8 cellular contexts compared by ENCODE assay signal in genomic region chr7:33130184-33130583, GRCh38. TPM values are rescaled to one million over a fixed set of nuclear protein-coding genes. Genes with fewer than 3 reads are reported as not detected.
DNase-seq lines count a peak whose midpoint lies in the region; ATAC-seq, FAIRE-seq and TF ChIP-seq lines count a peak whose summit lies in the region.

No MANE protein-coding gene starts in this region.

- peak overlapping the region; percentile 89 for H3K4me2 ChIP-seq in astrocyte (ENCODE audit: low read length)

- WGBS in lower leg skin, 2 donors = 7 to 12% methylated on average over 3 of the region's 3 CpGs

- no peaks in the 10 kb centered on the region for H3K9me3 ChIP-seq in astrocyte (ENCODE audit: insufficient read depth, low read depth, low read length)

- H3K4me1 Mint-ChIP-seq in astrocyte (ENCODE audit: low read depth, unreplicated experiment) (peaks cover 1% of the 10 kb centered on the region), memory B cell (peaks cover 18% of the 10 kb centered on the region)

- DNase-seq in HL-60 (ENCODE audit: low read depth in 1 of 2, low spot score in 1 of 2) = no peak
- no peak for DNase-seq in astrocyte (ENCODE audit: low read depth)
- DNase-seq in memory B cell (ENCODE audit: low spot score in 2 of 2) = no peak
- DNase-seq in SIG-M5 treated with dmso at 0.1 percent for 504 hours (lab: John Stamatoyannopoulos, UW; ENCODE audit: unreplicated experiment) = no peak
- DNase-seq in lower leg skin (ENCODE audit: low spot score in 2 of 2) = no peak
- no peak for DNase-seq in left colon

- H3K36me3 Mint-ChIP-seq in astrocyte (ENCODE audit: low read depth, unreplicated experiment) = no peaks in the 10 kb centered on the region
- H3K36me3 Mint-ChIP-seq in memory B cell = peaks cover 5% of the 10 kb centered on the region

- H3K79me2 ChIP-seq in astrocyte (ENCODE audit: insufficient read depth, low read length) = peaks cover 2% of the 10 kb centered on the region

- peaks cover 6% of the 10 kb centered on the region for H3K4me1 ChIP-seq in astrocyte (ENCODE audit: insufficient read depth, low read length)

- H4K20me1 ChIP-seq in astrocyte (ENCODE audit: insufficient read depth, low read length) = no peaks in the 10 kb centered on the region

- H3K27me3 Mint-ChIP-seq in astrocyte (ENCODE audit: low read depth, unreplicated experiment) (no peaks in the 10 kb centered on the region), memory B cell (no peaks in the 10 kb centered on the region)

- no peak for TF ChIP-seq POLR2A in lower leg skin (IDR thresholded peaks at IDR 0.05)

- H3K36me3 ChIP-seq in astrocyte (ENCODE audit: insufficient read depth, low read length) = no peaks in the 10 kb centered on the region

- H3K27ac Mint-ChIP-seq in astrocyte (ENCODE audit: unreplicated experiment) = peak overlapping the region; percentile 55
- peak overlapping the region; percentile 92 for H3K27ac Mint-ChIP-seq in memory B cell

- H3K27me3 ChIP-seq in HL-60 (ENCODE audit: insufficient read depth, poor library complexity, severe bottlenecking) = no peaks in the 10 kb centered on the region
- no peaks in the 10 kb centered on the region for H3K27me3 ChIP-seq in astrocyte (ENCODE audit: insufficient read depth, low read length)

- intact Hi-C loops in lower leg skin (cut with DNase I; ENCODE audit: low total_unique reads) (no loop called here), left colon (cut with DNase I, micrococcal nuclease) (no loop called here)

- H3K27ac ChIP-seq in 22Rv1 (peak overlapping the region; percentile 75; the same call in 1 of the 2 replicates), HL-60 (replicated peaks) (no peak overlapping the region; the same call in 1 of the 2 replicates), astrocyte (ENCODE audit: low read depth, low read length) (no peak overlapping the region)

- ATAC-seq in memory B cell (ENCODE audit: low read depth) (no peak), GM21786 (IDR thresholded peaks at IDR 0.05; ENCODE audit: unreplicated experiment) (no peak), left colon (no peak)

- H3K9me3 Mint-ChIP-seq in astrocyte (ENCODE audit: unreplicated experiment) = no peaks in the 10 kb centered on the region
- peaks cover 3% of the 10 kb centered on the region for H3K9me3 Mint-ChIP-seq in memory B cell

- FAIRE-seq in astrocyte (lab: Jason Lieb, UNC) = no peak

- H3K4me3 Mint-ChIP-seq in astrocyte (ENCODE audit: unreplicated experiment) (peak overlapping the region; percentile 99), memory B cell (peak overlapping the region; percentile 95)

- H3K4me3 ChIP-seq in HL-60 (replicated peaks; ENCODE audit: insufficient read depth, low read length) (peak overlapping the region; percentile 78), astrocyte (ENCODE audit: insufficient read depth, low read depth, low read length) (peak overlapping the region; percentile 92), lower leg skin (ENCODE audit: low read depth, poor library complexity, severe bottlenecking) (no peak overlapping the region)

- peak overlapping the region; percentile 81 for H3K9ac ChIP-seq in astrocyte (ENCODE audit: low read length)

- TF ChIP-seq CTCF in 22Rv1 (IDR thresholded peaks at IDR 0.05) (no peak), HL-60 (IDR thresholded peaks at IDR 0.05; ENCODE audit: insufficient read depth, low read length) (no peak), astrocyte (IDR thresholded peaks at IDR 0.05; ENCODE audit: insufficient read depth, low read depth, low read length) (no peak), lower leg skin (IDR thresholded peaks at IDR 0.05) (no peak)

- peak overlapping the region; percentile 98 for H2AFZ ChIP-seq in astrocyte (ENCODE audit: low read depth, low read length)

RNA-seq across cellular contexts. Expression of gene BBS9, which starts 0.8 kb away (rescaled TPM):
- total RNA-seq in astrocyte (25.1 and 25.3 TPM in 2 replicates), lower leg skin (10 to 100 TPM; 10.1 to 25.1 (median 11.2) TPM), left colon (10 to 100 TPM in 1 of 2 donors, 1 to 10 TPM in 1; 7.9 to 11.0 TPM)

RNA-seq across cellular contexts. Expression of gene RP9, which starts 21.0 kb away (rescaled TPM):
- total RNA-seq in astrocyte = 16.5 and 17.8 TPM in 2 replicates
- 10 to 100 TPM in 1 of 4 donors, 1 to 10 TPM in 3; 5.2 to 16.1 (median 7.3) TPM for total RNA-seq in lower leg skin
- total RNA-seq in left colon = 1 to 10 TPM; 9.5 to 9.9 TPM
